11 cellular contexts compared by ENCODE assay signal in genomic region chr3:8665407-8665896, GRCh38. TPM values are rescaled to one million over a fixed set of nuclear protein-coding genes. Genes with fewer than 3 reads are reported as not detected.
A peak's percentile ranks its signal among the peaks of the same experiment; 100 is the strongest.
DNase-seq lines count a peak whose midpoint lies in the region; ATAC-seq, FAIRE-seq and TF ChIP-seq lines count a peak whose summit lies in the region.
"Had no signal": no experiment of that assay in that cellular context is flagged by ENCODE, and none has a peak within 500 bp of the region (broad histone marks: within the 10 kb centered on the region; RNA-seq: fewer than 3 reads in every experiment).

No MANE protein-coding gene starts in this region.

- no peak for FAIRE-seq in D721Med (lab: Jason Lieb, UNC)

- TF ChIP-seq CTCF in D721Med (IDR thresholded peaks at IDR 0.05; ENCODE audit: insufficient read depth, missing control alignments) = no peak

- no peaks in the 10 kb centered on the region for H3K9me3 Mint-ChIP-seq in activated T-cell treated with anti-CD3 and anti-CD28 coated beads, Interleukin-2, amount 50 U/mL, for 4 hours

- intact Hi-C loops in posterior cingulate gyrus (cut with DNase I) = no loop called here

- H3K36me3 Mint-ChIP-seq in activated T-cell treated with anti-CD3 and anti-CD28 coated beads, Interleukin-2, amount 50 U/mL, for 4 hours (ENCODE audit: insufficient read depth) = no peaks in the 10 kb centered on the region

- H3K4me3 Mint-ChIP-seq in activated T-cell treated with anti-CD3 and anti-CD28 coated beads, Interleukin-2, amount 50 U/mL, for 4 hours = no peak overlapping the region

- no peaks in the 10 kb centered on the region for H3K4me1 Mint-ChIP-seq in activated T-cell treated with anti-CD3 and anti-CD28 coated beads, Interleukin-2, amount 50 U/mL, for 4 hours (ENCODE audit: low read depth)

- H3K27me3 Mint-ChIP-seq in activated T-cell treated with anti-CD3 and anti-CD28 coated beads, Interleukin-2, amount 50 U/mL, for 4 hours (ENCODE audit: low read depth) = peaks cover 18% of the 10 kb centered on the region

- DNase-seq in RPMI7951 (ENCODE audit: low read depth) = peak; percentile 61
- no peak for DNase-seq in NCI-H82 (lab: John Stamatoyannopoulos, UW)
- DNase-seq in posterior cingulate gyrus = no peak
- no peak for DNase-seq in activated T-cell treated with anti-CD3 and anti-CD28 coated beads, Interleukin-2, amount 50 U/mL, for 4 hours
- DNase-seq in D721Med (ENCODE audit: insufficient read length, low spot score) = no peak
- DNase-seq: activated CD8-positive, alpha-beta memory T cell treated with anti-CD3 and anti-CD28 coated beads, Interleukin-2, amount 50 U/mL, for 48 hours; kidney glomerular epithelial cell had no signal

- peak; percentile 39 for ATAC-seq in GM18508 (IDR thresholded peaks at IDR 0.05; ENCODE audit: insufficient read depth, unreplicated experiment)
- peak; percentile 59 for ATAC-seq in GM21515 (IDR thresholded peaks at IDR 0.05; ENCODE audit: unreplicated experiment)
- peak; percentile 47 for ATAC-seq in HG03196 (IDR thresholded peaks at IDR 0.05; ENCODE audit: unreplicated experiment)
- no peak for ATAC-seq in activated T-cell treated with anti-CD3 and anti-CD28 coated beads, Interleukin-2, amount 50 U/mL, for 4 hours
- ATAC-seq: esophagus mucosa had no signal

RNA-seq across cellular contexts. Expression of gene SSUH2, which starts 20.9 kb away (rescaled TPM):
- 0.24 and 1.5 TPM in 2 replicates for total RNA-seq in RPMI7951 (2014; rRNA removed; shearing (Covaris generic))
- not detected for total RNA-seq in activated T-cell treated with anti-CD3 and anti-CD28 coated beads, Interleukin-2, amount 50 U/mL, for 4 hours

Comparison
In these comparisons a context has a peak if more than half of its experiments do, and no peak if none do; other contexts are left out.
1. ATAC-seq: peak in GM18508 (single experiment), GM21515 (single experiment) and HG03196 (single experiment); none in activated T-cell treated with anti-CD3 and anti-CD28 coated beads, Interleukin-2, amount 50 U/mL, for 4 hours (0 of 2).